ENCODE assay signal across 1 cellular context in the genomic region with DNA sequence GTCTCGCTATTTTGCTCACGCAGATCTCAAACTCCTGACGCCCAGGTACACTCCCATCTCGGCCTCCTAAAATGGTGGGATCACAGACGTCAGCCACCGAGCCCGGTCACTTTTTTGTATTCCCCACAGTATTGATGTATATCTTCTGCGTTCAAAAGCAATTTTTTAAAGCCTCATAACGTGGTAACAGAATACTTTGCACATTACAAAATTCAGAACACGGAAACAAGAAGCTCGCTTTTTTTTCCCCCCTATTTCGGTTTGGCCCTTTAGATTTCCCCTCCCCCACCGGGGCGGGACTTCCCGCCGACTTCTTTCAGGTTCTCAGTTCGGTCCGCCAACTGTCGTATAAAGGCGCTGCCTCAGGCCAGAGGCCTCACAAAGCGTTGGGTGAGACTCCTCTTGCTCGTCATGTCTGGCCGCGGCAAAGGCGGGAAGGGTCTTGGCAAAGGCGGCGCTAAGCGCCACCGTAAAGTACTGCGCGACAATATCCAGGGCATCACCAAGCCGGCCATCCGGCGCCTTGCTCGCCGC.
TF ChIP-seq lines count a peak whose summit lies in the region.
"Not testable (repeated sequence)": the region's sequence is repeated elsewhere in the genome, so short reads cannot be mapped to it uniquely, and the experiment has no call there.

No MANE protein-coding gene starts in this region.

TF ChIP-seq in K562, 482 proteins besides CTCF, POLR2A, EP300 and RAD21 (continued from another document and continues in another):
- TF ChIP-seq, protein P1, sequence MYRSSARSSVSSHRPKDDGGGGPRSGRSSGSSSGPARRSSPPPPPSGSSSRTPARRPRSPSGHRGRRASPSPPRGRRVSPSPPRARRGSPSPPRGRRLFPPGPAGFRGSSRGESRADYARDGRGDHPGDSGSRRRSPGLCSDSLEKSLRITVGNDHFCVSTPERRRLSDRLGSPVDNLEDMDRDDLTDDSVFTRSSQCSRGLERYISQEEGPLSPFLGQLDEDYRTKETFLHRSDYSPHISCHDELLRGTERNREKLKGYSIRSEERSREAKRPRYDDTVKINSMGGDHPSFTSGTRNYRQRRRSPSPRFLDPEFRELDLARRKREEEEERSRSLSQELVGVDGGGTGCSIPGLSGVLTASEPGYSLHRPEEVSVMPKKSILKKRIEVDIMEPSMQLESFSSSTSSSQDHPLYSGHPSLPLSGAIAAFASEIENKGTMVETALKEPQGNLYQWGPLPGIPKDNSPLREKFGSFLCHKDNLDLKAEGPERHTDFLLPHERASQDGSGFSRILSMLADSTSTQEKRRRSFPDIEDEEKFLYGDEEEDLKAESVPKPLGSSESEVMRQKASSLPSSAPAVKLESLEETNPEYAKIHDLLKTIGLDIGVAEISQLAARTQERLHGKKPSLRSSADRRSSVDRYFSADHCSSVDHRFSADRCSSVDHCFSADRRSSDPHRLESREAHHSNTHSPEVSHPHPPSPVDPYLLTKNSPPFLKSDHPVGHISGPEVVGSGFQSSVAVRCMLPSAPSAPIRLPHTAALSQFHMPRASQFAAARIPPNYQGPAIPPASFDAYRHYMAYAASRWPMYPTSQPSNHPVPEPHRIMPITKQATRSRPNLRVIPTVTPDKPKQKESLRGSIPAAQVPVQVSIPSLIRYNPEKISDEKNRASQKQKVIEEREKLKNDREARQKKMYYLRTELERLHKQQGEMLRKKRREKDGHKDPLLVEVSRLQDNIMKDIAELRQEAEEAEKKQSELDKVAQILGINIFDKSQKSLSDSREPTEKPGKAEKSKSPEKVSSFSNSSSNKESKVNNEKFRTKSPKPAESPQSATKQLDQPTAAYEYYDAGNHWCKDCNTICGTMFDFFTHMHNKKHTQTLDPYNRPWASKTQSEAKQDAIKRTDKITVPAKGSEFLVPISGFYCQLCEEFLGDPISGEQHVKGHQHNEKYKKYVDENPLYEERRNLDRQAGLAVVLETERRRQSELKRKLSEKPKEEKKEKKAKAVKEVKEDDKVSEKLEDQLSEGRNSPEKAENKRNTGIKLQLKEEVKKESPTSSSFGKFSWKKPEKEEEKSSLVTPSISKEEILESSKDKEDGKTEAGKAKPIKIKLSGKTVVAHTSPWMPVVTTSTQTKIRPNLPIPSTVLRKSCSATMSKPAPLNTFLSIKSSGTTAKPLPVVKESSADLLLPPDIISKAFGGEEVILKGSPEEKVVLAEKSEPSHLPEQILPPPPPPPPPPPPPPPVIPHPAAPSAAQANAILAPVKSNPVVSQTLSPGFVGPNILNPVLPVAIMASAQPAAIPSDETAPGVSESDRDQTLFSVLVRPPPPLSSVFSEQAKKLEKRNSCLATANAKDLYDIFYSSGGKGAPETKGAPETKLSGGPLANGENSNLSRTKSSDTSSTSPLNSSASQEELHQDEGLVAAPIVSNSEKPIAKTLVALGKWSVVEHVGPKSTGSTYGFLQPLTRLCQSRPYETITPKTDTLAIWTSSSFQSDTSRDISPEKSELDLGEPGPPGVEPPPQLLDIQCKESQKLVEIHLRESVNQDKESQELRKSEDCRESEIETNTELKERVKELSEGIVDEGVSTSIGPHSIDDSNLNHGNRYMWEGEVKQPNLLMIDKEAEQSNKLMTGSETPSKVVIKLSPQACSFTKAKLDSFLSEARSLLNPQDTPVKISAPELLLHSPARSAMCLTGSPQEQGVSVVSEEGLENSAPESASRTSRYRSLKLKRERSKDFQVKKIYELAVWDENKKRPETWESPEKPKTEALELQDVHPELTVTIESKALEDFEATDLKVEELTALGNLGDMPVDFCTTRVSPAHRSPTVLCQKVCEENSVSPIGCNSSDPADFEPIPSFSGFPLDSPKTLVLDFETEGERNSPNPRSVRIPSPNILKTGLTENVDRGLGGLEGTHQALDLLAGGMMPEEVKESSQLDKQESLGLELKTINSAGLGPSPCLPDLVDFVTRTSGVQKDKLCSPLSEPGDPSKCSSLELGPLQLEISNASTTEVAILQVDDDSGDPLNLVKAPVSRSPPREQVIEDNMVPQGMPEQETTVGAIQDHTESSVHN (IDR thresholded peaks at IDR 0.05; ENCODE audit: borderline replicate concordance in 1 of 2, low read depth in 1 of 2): 0 out of 4 replicates have a peak, but pooled peaks of 1 of the 2 experiments have one; percentile 33
- TF ChIP-seq, protein P2, sequence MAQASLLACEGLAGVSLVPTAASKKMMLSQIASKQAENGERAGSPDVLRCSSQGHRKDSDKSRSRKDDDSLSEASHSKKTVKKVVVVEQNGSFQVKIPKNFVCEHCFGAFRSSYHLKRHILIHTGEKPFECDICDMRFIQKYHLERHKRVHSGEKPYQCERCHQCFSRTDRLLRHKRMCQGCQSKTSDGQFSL (CRISPR knock-in tag; IDR thresholded peaks at IDR 0.05): not testable (repeated sequence)
- TF ChIP-seq, protein P2 (tag; IDR thresholded peaks at IDR 0.05): 0 out of 4 replicates have a peak, but pooled peaks of 1 of the 2 experiments have one; percentile 35
- TF ChIP-seq TAF1 (IDR thresholded peaks at IDR 0.05; ENCODE audit: control insufficient read depth, extremely low read depth, insufficient read depth, low read length, severe bottlenecking): peak; percentile 77
- TF ChIP-seq CBX1 (IDR thresholded peaks at IDR 0.05; ENCODE audit: low read depth): peak; percentile 58; the same call in 1 of the 2 replicates
- peak; percentile 72; the same call in 1 of the 2 replicates for TF ChIP-seq ZFX (CRISPR knock-in tag; IDR thresholded peaks at IDR 0.05)
- TF ChIP-seq, protein P3, sequence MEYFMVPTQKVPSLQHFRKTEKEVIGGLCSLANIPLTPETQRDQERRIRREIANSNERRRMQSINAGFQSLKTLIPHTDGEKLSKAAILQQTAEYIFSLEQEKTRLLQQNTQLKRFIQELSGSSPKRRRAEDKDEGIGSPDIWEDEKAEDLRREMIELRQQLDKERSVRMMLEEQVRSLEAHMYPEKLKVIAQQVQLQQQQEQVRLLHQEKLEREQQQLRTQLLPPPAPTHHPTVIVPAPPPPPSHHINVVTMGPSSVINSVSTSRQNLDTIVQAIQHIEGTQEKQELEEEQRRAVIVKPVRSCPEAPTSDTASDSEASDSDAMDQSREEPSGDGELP (CRISPR knock-in tag; IDR thresholded peaks at IDR 0.05; ENCODE audit: borderline replicate concordance): peak; percentile 48; the same call in 1 of the 2 replicates
- not testable (repeated sequence) for TF ChIP-seq CREB1 (IDR thresholded peaks at IDR 0.05); MYBL2 (CRISPR knock-in tag; IDR thresholded peaks at IDR 0.05; ENCODE audit: borderline replicate concordance); ATF1 (CRISPR knock-in tag; IDR thresholded peaks at IDR 0.05)
- TF ChIP-seq CREB1 (CRISPR knock-in tag; IDR thresholded peaks at IDR 0.05): peak; percentile 24; the same call in 1 of the 2 replicates
- 0 out of 2 replicates have a peak, but pooled peaks have one; percentile 26 for TF ChIP-seq GTF2A2 (tag; IDR thresholded peaks at IDR 0.05)
- TF ChIP-seq, protein P4, sequence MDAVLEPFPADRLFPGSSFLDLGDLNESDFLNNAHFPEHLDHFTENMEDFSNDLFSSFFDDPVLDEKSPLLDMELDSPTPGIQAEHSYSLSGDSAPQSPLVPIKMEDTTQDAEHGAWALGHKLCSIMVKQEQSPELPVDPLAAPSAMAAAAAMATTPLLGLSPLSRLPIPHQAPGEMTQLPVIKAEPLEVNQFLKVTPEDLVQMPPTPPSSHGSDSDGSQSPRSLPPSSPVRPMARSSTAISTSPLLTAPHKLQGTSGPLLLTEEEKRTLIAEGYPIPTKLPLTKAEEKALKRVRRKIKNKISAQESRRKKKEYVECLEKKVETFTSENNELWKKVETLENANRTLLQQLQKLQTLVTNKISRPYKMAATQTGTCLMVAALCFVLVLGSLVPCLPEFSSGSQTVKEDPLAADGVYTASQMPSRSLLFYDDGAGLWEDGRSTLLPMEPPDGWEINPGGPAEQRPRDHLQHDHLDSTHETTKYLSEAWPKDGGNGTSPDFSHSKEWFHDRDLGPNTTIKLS (IDR thresholded peaks at IDR 0.05; ENCODE audit: borderline replicate concordance, low read depth): peak; percentile 65; the same call in 1 of the 2 replicates
- TF ChIP-seq MYBL2 (IDR thresholded peaks at IDR 0.05; ENCODE audit: low read depth): peak; percentile 20; the same call in 1 of the 2 replicates
- TF ChIP-seq GATAD2A (IDR thresholded peaks at IDR 0.05): peak; percentile 56; the same call in 1 of the 2 replicates
- TF ChIP-seq ATF7 (IDR thresholded peaks at IDR 0.05): peak; percentile 98
- peak; percentile 58; the same call in 1 of the 2 replicates for TF ChIP-seq ZNF212 (CRISPR knock-in tag; IDR thresholded peaks at IDR 0.05)
- peak; percentile 95 for TF ChIP-seq ATF1 (tag; IDR thresholded peaks at IDR 0.05)
- 0 out of 2 replicates have a peak, but pooled peaks have one; percentile 42 for TF ChIP-seq KLF6 (CRISPR knock-in tag; IDR thresholded peaks at IDR 0.05; ENCODE audit: borderline replicate concordance)
- TF ChIP-seq JUND (IDR thresholded peaks at IDR 0.05; ENCODE audit: borderline replicate concordance, low read depth, low read length): 0 out of 2 replicates have a peak, but pooled peaks have one; percentile 13
- peak; percentile 16; the same call in 1 of the 3 replicates for TF ChIP-seq JUND (tag; IDR thresholded peaks at IDR 0.05; ENCODE audit: borderline replicate concordance, low read depth, low read length)
- peak; percentile 65 for TF ChIP-seq TAF9B (IDR thresholded peaks at IDR 0.05; ENCODE audit: partially characterized antibody)
- TF ChIP-seq GTF2E2 (tag; IDR thresholded peaks at IDR 0.05): peak; percentile 96
- TF ChIP-seq FIP1L1 (IDR thresholded peaks at IDR 0.05; ENCODE audit: low read depth, low read length, poor library complexity, severe bottlenecking): peak; percentile 3
- TF ChIP-seq POLR2H (tag; IDR thresholded peaks at IDR 0.05; ENCODE audit: low read depth): peak; percentile 94
- TF ChIP-seq ARNT (IDR thresholded peaks at IDR 0.05): peak; percentile 8 to 72; a peak in 2 of 4 replicates
- 0 out of 2 replicates have a peak, but pooled peaks have one; percentile 18 for TF ChIP-seq KHSRP (IDR thresholded peaks at IDR 0.05)
- TF ChIP-seq, protein P5, sequence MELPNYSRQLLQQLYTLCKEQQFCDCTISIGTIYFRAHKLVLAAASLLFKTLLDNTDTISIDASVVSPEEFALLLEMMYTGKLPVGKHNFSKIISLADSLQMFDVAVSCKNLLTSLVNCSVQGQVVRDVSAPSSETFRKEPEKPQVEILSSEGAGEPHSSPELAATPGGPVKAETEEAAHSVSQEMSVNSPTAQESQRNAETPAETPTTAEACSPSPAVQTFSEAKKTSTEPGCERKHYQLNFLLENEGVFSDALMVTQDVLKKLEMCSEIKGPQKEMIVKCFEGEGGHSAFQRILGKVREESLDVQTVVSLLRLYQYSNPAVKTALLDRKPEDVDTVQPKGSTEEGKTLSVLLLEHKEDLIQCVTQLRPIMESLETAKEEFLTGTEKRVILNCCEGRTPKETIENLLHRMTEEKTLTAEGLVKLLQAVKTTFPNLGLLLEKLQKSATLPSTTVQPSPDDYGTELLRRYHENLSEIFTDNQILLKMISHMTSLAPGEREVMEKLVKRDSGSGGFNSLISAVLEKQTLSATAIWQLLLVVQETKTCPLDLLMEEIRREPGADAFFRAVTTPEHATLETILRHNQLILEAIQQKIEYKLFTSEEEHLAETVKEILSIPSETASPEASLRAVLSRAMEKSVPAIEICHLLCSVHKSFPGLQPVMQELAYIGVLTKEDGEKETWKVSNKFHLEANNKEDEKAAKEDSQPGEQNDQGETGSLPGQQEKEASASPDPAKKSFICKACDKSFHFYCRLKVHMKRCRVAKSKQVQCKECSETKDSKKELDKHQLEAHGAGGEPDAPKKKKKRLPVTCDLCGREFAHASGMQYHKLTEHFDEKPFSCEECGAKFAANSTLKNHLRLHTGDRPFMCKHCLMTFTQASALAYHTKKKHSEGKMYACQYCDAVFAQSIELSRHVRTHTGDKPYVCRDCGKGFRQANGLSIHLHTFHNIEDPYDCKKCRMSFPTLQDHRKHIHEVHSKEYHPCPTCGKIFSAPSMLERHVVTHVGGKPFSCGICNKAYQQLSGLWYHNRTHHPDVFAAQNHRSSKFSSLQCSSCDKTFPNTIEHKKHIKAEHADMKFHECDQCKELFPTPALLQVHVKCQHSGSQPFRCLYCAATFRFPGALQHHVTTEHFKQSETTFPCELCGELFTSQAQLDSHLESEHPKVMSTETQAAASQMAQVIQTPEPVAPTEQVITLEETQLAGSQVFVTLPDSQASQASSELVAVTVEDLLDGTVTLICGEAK (IDR thresholded peaks at IDR 0.05): peak; percentile 69
- TF ChIP-seq, protein P5 (CRISPR knock-in tag; IDR thresholded peaks at IDR 0.05): not testable (repeated sequence)
- TF ChIP-seq RBFOX2 (IDR thresholded peaks at IDR 0.05; ENCODE audit: low read depth, low read length): peak; percentile 91
- TF ChIP-seq ADNP (tag; IDR thresholded peaks at IDR 0.05): peak; percentile 4; the same call in 1 of the 2 replicates
- 0 out of 2 replicates have a peak, but pooled peaks have one; percentile 21 for TF ChIP-seq HCFC1 (IDR thresholded peaks at IDR 0.05; ENCODE audit: low read depth, low read length)
- TF ChIP-seq GABPA (tag; conservative IDR thresholded peaks at IDR 0.05; ENCODE audit: low read depth): peak; percentile 72
- peak; percentile 21 to 57; a peak in 1 of 4 replicates for TF ChIP-seq SIN3A (IDR thresholded peaks at IDR 0.05; ENCODE audit: borderline replicate concordance in 2 of 2, control insufficient read depth in 1 of 2, low read depth in 2 of 2, low read length in 2 of 2)
- peak; percentile 42; the same call in 1 of the 2 replicates for TF ChIP-seq POLR2AphosphoS5 (IDR thresholded peaks at IDR 0.05; ENCODE audit: control insufficient read depth, insufficient read depth, low read depth, low read length)
